Comparison of ENCODE assay signal across 19 cellular contexts in genomic region chr5:176538985-176539384, GRCh38. TPM values are rescaled to one million over a fixed set of nuclear protein-coding genes. Genes with fewer than 3 reads are reported as not detected.
DNase-seq lines count a peak whose midpoint lies in the region; ATAC-seq and TF ChIP-seq lines count a peak whose summit lies in the region.
"Had no signal": no experiment of that assay in that cellular context is flagged by ENCODE, and none has a peak within 500 bp of the region (broad histone marks: within the 10 kb centered on the region; RNA-seq: fewer than 3 reads in every experiment).

No MANE protein-coding gene starts in this region.

- no peak overlapping the region for H3K4me3 ChIP-seq in Panc1 (ENCODE audit: low read depth in 2 of 2, low read length in 2 of 2)
- no peak overlapping the region for H3K4me3 ChIP-seq in esophagus muscularis mucosa
- H3K4me3 ChIP-seq in transverse colon = no peak overlapping the region
- H3K4me3 ChIP-seq: body of pancreas, prostate gland had no signal

- TF ChIP-seq POLR2A in esophagus muscularis mucosa (IDR thresholded peaks at IDR 0.05; ENCODE audit: low read depth) (no peak), transverse colon (IDR thresholded peaks at IDR 0.05) (no peak)

- H3K36me3 ChIP-seq in Panc1 (ENCODE audit: control insufficient read depth, insufficient read depth, low read length) (peaks cover 6% of the 10 kb centered on the region), esophagus muscularis mucosa (no peaks in the 10 kb centered on the region), transverse colon (no peaks in the 10 kb centered on the region)
- H3K36me3 ChIP-seq: gastroesophageal sphincter, prostate gland had no signal

- no peak for ATAC-seq in Panc1
- ATAC-seq in GM21515 (IDR thresholded peaks at IDR 0.05; ENCODE audit: unreplicated experiment) = no peak
- ATAC-seq: activated CD4-positive, CD25-positive, alpha-beta regulatory T cell treated with anti-CD3 and anti-CD28 coated beads, Interleukin-2, amount 50 U/mL, for 24 hours; body of pancreas; effector memory CD8-positive, alpha-beta T cell; gastroesophageal sphincter had no signal

- H3K27ac ChIP-seq in Panc1 (ENCODE audit: low read length) (peak overlapping the region; percentile 89; the same call in 1 of the 2 replicates), esophagus muscularis mucosa (replicated peaks in 1 of 4) (peak overlapping the region; percentile 94 to 100 (median 98)), transverse colon (peak overlapping the region; percentile 89 to 99 (median 98))

- no peaks in the 10 kb centered on the region for H3K36me3 Mint-ChIP-seq in activated naive CD4-positive, alpha-beta T cell treated with anti-CD3 and anti-CD28 coated beads, Interleukin-2, amount 50 U/mL, for 24 hours

- peaks cover 64% of the 10 kb centered on the region for H3K4me1 Mint-ChIP-seq in activated naive CD4-positive, alpha-beta T cell treated with anti-CD3 and anti-CD28 coated beads, Interleukin-2, amount 50 U/mL, for 24 hours

- no TSS peak for BruUV-seq in Panc1 (replicated peaks; lab: Mats Ljungman, UMichigan)

- no peaks in the 10 kb centered on the region for H3K9me3 ChIP-seq in Panc1 (ENCODE audit: control insufficient read depth, insufficient read depth, low read depth, low read length)
- H3K9me3 ChIP-seq in esophagus muscularis mucosa = no peaks in the 10 kb centered on the region
- H3K9me3 ChIP-seq in transverse colon = no peaks in the 10 kb centered on the region
- H3K9me3 ChIP-seq: body of pancreas, gastroesophageal sphincter, prostate gland had no signal

- CTCF ChIA-PET in Panc1 (lab: Charles Lee) = no interaction called here

- TF ChIP-seq EP300 in esophagus muscularis mucosa (IDR thresholded peaks at IDR 0.05) = no peak
- TF ChIP-seq EP300 in transverse colon (IDR thresholded peaks at IDR 0.05; ENCODE audit: low read depth) = no peak

- H3K27me3 ChIP-seq in Panc1 (ENCODE audit: control insufficient read depth, insufficient read depth, low read length) (no peaks in the 10 kb centered on the region), esophagus muscularis mucosa (no peaks in the 10 kb centered on the region), transverse colon (no peaks in the 10 kb centered on the region)
- H3K27me3 ChIP-seq: body of pancreas, gastroesophageal sphincter had no signal

- WGBS in esophagus muscularis mucosa = 37% methylated on average over 5 of the region's 5 CpGs
- WGBS in transverse colon (ENCODE audit: low coverage in 1 of 2), 2 donors = 53 to 79% methylated on average over 4 to 5 of the region's 5 CpGs

- H3K27ac Mint-ChIP-seq in activated naive CD4-positive, alpha-beta T cell treated with anti-CD3 and anti-CD28 coated beads, Interleukin-2, amount 50 U/mL, for 24 hours = peak overlapping the region; percentile 68

- no peak overlapping the region for H3K4me3 Mint-ChIP-seq in activated naive CD4-positive, alpha-beta T cell treated with anti-CD3 and anti-CD28 coated beads, Interleukin-2, amount 50 U/mL, for 24 hours

- H3K4me1 ChIP-seq in Panc1 (ENCODE audit: control insufficient read depth, insufficient read depth, low read length) (peaks cover 50% of the 10 kb centered on the region), esophagus muscularis mucosa (peaks cover 44 to 64% (median 61%) of the 10 kb centered on the region in 4 donors), transverse colon (peaks cover 21 to 45% (median 41%) of the 10 kb centered on the region in 4 donors)

- TF ChIP-seq CTCF in Panc1 (IDR thresholded peaks at IDR 0.05) (no peak), esophagus muscularis mucosa (IDR thresholded peaks at IDR 0.05) (no peak), transverse colon (IDR thresholded peaks at IDR 0.05) (no peak)

- POLR2A ChIA-PET in Panc1 (lab: Charles Lee) = interaction anchor here (0.6 kb wide), 1 partner anchor 570 kb away, joined by 5 read pairs; no protein-coding TSS in a partner anchor

- H3K27me3 Mint-ChIP-seq in activated naive CD4-positive, alpha-beta T cell treated with anti-CD3 and anti-CD28 coated beads, Interleukin-2, amount 50 U/mL, for 24 hours = no peaks in the 10 kb centered on the region
- H3K27me3 Mint-ChIP-seq: effector memory CD8-positive, alpha-beta T cell had no signal

- DNase-seq in activated naive CD4-positive, alpha-beta T cell treated with Interleukin-2 at 50 U/mL for 16 hours = no peak
- DNase-seq in Panc1 (ENCODE audit: low read depth, low spot score) (no peak), esophagus muscularis mucosa (ENCODE audit: extremely low spot score) (no peak), transverse colon (no peak), LoVo (ENCODE audit: low spot score) (no peak), NCI-H748 treated with DMSO at 0.1 percent for 48 hours (lab: John Stamatoyannopoulos, UW) (no peak)
- DNase-seq: body of pancreas; DMS79 treated with DMSO at 0.1 percent for 48 hours; effector memory CD8-positive, alpha-beta T cell; H9; KG1; midbrain; NCI-H1436; NCI-H446 treated with DMSO at 0.1 percent for 48 hours had no signal

- in situ Hi-C loops in Panc1 (cut with HindIII; ENCODE audit: low pct_unique_long_range_greater_than_20kb, low sequenced_read_pairs) (no loop called here), transverse colon (cut with MboI; ENCODE audit: low pct_ligation_motif_present in 1 of 4, low pct_unique_long_range_greater_than_20kb in 1 of 4, low sequenced_read_pairs in 3 of 4) (loop anchor here in 1 of 4 donors (5.0 kb wide), 1 partner anchor 92 kb away; the partner anchor contains the start of gene FAF2)

- intact Hi-C loops in Panc1 (cut with micrococcal nuclease; ENCODE audit: unreplicated experiment) = no loop called here
- intact Hi-C loops in esophagus muscularis mucosa (cut with DNase I) = no loop called here
- intact Hi-C loops in transverse colon (cut with DNase I; ENCODE audit: low total_unique reads) = no loop called here

- H3K9me3 Mint-ChIP-seq in activated naive CD4-positive, alpha-beta T cell treated with anti-CD3 and anti-CD28 coated beads, Interleukin-2, amount 50 U/mL, for 24 hours = no peaks in the 10 kb centered on the region
- H3K9me3 Mint-ChIP-seq: effector memory CD8-positive, alpha-beta T cell; H9 had no signal

RNA-seq across cellular contexts. Expression of gene RNF44, which starts 1.8 kb away (rescaled TPM):
- 113 TPM for total RNA-seq in Panc1 (2021; ENCODE audit: unreplicated experiment)
- polyA plus RNA-seq in Panc1 (2012; ENCODE audit: insufficient read length) = 100 TPM
- total RNA-seq in esophagus muscularis mucosa = 10 to 100 TPM; 11.3 to 22.2 (median 18.7) TPM
- total RNA-seq in transverse colon = 10 to 100 TPM; 43.8 to 65.6 (median 54.8) TPM

RNA-seq across cellular contexts. Expression of gene CDHR2, which starts 10.2 kb away (rescaled TPM):
- total RNA-seq in Panc1 (2021; ENCODE audit: unreplicated experiment) (0.72 TPM), esophagus muscularis mucosa (under 1 TPM in 1 of 4 donors, not detected in 3; 0.92 TPM), transverse colon (100 to 1,000 TPM in 2 of 4 donors, 10 to 100 TPM in 2; 15.5 to 257 (median 104) TPM)
- polyA plus RNA-seq in Panc1 (2012; ENCODE audit: insufficient read length) = 1.8 TPM
